8 cellular contexts compared by ENCODE assay signal in the genomic region with DNA sequence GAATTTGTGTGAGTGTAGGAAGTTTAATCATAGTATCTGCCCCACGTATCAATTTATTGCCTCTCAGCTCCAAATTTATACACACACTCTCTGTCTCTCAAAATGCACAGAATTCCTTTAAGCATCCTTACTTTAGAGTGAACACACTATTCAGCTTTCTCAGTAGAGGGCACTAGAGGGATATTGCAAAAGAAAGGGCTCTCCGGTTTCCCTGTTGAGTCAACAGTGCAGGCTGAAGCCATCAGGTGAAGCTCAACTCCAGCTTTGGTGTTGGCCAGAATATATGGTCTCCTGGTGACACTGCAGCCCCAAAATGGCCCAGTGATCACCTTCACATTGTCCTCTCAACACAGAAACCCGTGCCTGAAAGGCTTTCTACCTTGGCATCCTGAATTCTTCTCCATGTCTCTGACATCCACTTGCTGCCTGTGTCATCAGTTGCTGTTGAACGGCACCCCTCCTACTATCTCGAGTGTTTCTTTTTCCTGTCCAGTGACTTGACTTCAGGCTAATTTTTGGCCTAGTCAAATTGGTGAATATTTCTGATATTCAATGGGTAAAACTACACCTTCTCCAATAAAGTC.
DNase-seq lines count a peak whose midpoint lies in the region; ATAC-seq and TF ChIP-seq lines count a peak whose summit lies in the region.

No MANE protein-coding gene starts in this region.

- DNase-seq in SK-N-DZ (ENCODE audit: low spot score) (peak; percentile 41), iPS-NIHi11 (ENCODE audit: low spot score) (peak; percentile 46), dermis blood vessel endothelial cell (no peak)
- DNase-seq in stimulated activated CD4-positive, alpha-beta T cell treated with anti-CD3 and anti-CD28 coated beads, Interleukin-12 subunit alpha, Interleukin-12 subunit beta, amount 100 ng/mL, for 4 hours, result no peak
- DNase-seq in effector memory CD8-positive, alpha-beta T cell, result no peak

- no peak overlapping the region for H3K4me3 Mint-ChIP-seq in effector memory CD8-positive, alpha-beta T cell

- H3K27ac Mint-ChIP-seq in effector memory CD8-positive, alpha-beta T cell, result no peak overlapping the region

- ATAC-seq in GM18867 (IDR thresholded peaks at IDR 0.05; ENCODE audit: unreplicated experiment) (peak; percentile 85), HG03442 (IDR thresholded peaks at IDR 0.05; ENCODE audit: unreplicated experiment) (no peak)
- no peak for ATAC-seq in effector memory CD8-positive, alpha-beta T cell (replicated peaks)

- H3K9me3 Mint-ChIP-seq in effector memory CD8-positive, alpha-beta T cell, result peaks cover 12 to 24% of the 10 kb centered on the region in 2 donors

- H3K4me1 Mint-ChIP-seq in effector memory CD8-positive, alpha-beta T cell (ENCODE audit: low read depth in 2 of 2), result no peaks in the 10 kb centered on the region

- H3K36me3 Mint-ChIP-seq in effector memory CD8-positive, alpha-beta T cell (ENCODE audit: insufficient read depth), result no peaks in the 10 kb centered on the region

- TF ChIP-seq CTCF in LNCAP (IDR thresholded peaks at IDR 0.05), result peak; percentile 75

- no peaks in the 10 kb centered on the region for H3K27me3 Mint-ChIP-seq in effector memory CD8-positive, alpha-beta T cell

Comparison
In these comparisons a context has a peak if more than half of its experiments do, and no peak if none do; other contexts are left out.
1. DNase-seq: peak in SK-N-DZ (single experiment) and iPS-NIHi11 (single experiment); none in dermis blood vessel endothelial cell (single experiment), stimulated activated CD4-positive, alpha-beta T cell treated with anti-CD3 and anti-CD28 coated beads, Interleukin-12 subunit alpha, Interleukin-12 subunit beta, amount 100 ng/mL, for 4 hours (single experiment) and effector memory CD8-positive, alpha-beta T cell (0 of 3).